ENCODE assay signal across 26 cellular contexts in genomic region chr12:82028772-82029171, GRCh38.
"Had no signal": no experiment of that assay in that cellular context is flagged by ENCODE, and none has a peak within 500 bp of the region (broad histone marks: within the 10 kb centered on the region; RNA-seq: fewer than 3 reads in every experiment).

No MANE protein-coding gene starts in this region.

- H3K27ac Mint-ChIP-seq: dendritic cell treated with granulocyte-macrophage colony-stimulating factor and Interleukin-4, amounts not matched to agents 40 ng/mL and 50 ng/mL, for 4 days; effector memory CD8-positive, alpha-beta T cell; endodermal cell; mesothelial cell of epicardium; naive B cell had no signal

- FAIRE-seq: endometrium, frontal cortex, islet of Langerhans, keratinocyte had no signal

- DNase-seq: colonic mucosa; cortex of kidney; effector CD8-positive, alpha-beta T cell; effector memory CD8-positive, alpha-beta T cell; endodermal cell; erythroblast; foreskin keratinocyte; glutamatergic neuron; head of caudate nucleus; heart right ventricle; hippocampal formation; left cardiac atrium; left lung; left ventricle myocardium superior; lower lobe of right lung; mesenchymal stem cell; mucosa of descending colon; naive B cell had no signal

- H3K27ac ChIP-seq: colonic mucosa, epithelial cell of prostate, foreskin keratinocyte, heart right ventricle, left lung, lower lobe of right lung had no signal

- H3K36me3 ChIP-seq: colonic mucosa, heart right ventricle, left lung, lower lobe of right lung had no signal

- ATAC-seq: effector memory CD8-positive, alpha-beta T cell; esophagus mucosa; foreskin keratinocyte; heart right ventricle; left cardiac atrium; left lung; left ventricle myocardium superior; lower lobe of right lung; mucosa of descending colon had no signal

- H3K27me3 Mint-ChIP-seq: dendritic cell treated with granulocyte-macrophage colony-stimulating factor and Interleukin-4, amounts not matched to agents 40 ng/mL and 50 ng/mL, for 4 days; effector memory CD8-positive, alpha-beta T cell; naive B cell had no signal

- H3K9me3 Mint-ChIP-seq: endodermal cell had no signal

- H3K4me3 ChIP-seq: colonic mucosa, heart right ventricle, left lung, lower lobe of right lung, mucosa of descending colon had no signal

- H3K4me1 Mint-ChIP-seq: endodermal cell, mesothelial cell of epicardium, naive B cell had no signal

- H3K4me1 ChIP-seq: colonic mucosa, foreskin keratinocyte, heart right ventricle, left lung, lower lobe of right lung had no signal

- H3K36me3 Mint-ChIP-seq: mesothelial cell of epicardium, naive B cell had no signal

- H3K27me3 ChIP-seq: colonic mucosa, foreskin keratinocyte, heart right ventricle, left lung had no signal

- H3K9me3 ChIP-seq: colonic mucosa, left lung, lower lobe of right lung, mucosa of descending colon had no signal

- H3K4me3 Mint-ChIP-seq: dendritic cell treated with granulocyte-macrophage colony-stimulating factor and Interleukin-4, amounts not matched to agents 40 ng/mL and 50 ng/mL, for 4 days; effector memory CD8-positive, alpha-beta T cell; endodermal cell; mesothelial cell of epicardium; naive B cell had no signal
